ENCODE assay signal across 1 cellular context in genomic region chr3:13407475-13407874, GRCh38.
TF ChIP-seq lines count a peak whose summit lies in the region.

No MANE protein-coding gene starts in this region.

TF ChIP-seq in WTC11, 78 proteins besides CTCF, POLR2A, EP300 and RAD21 (continued from another document):
- no peak for TF ChIP-seq PRRX2 (CRISPR knock-in tag; IDR thresholded peaks at IDR 0.05)
